8 cellular contexts compared by ENCODE assay signal in genomic region chr15:99755692-99756409, GRCh38. TPM values are rescaled to one million over a fixed set of nuclear protein-coding genes. Genes with fewer than 3 reads are reported as not detected.
DNase-seq lines count a peak whose midpoint lies in the region; ATAC-seq and TF ChIP-seq lines count a peak whose summit lies in the region.

No MANE protein-coding gene starts in this region.

- H3K4me3 Mint-ChIP-seq in nephron progenitor cell = no peak overlapping the region

- no peaks in the 10 kb centered on the region for H3K36me3 Mint-ChIP-seq in nephron progenitor cell (ENCODE audit: low read depth)

- peak; percentile 89 for ATAC-seq in GM19467 (IDR thresholded peaks at IDR 0.05; ENCODE audit: unreplicated experiment)
- ATAC-seq in HG03457 (IDR thresholded peaks at IDR 0.05; ENCODE audit: unreplicated experiment) = peak; percentile 79

- H3K4me1 Mint-ChIP-seq in nephron progenitor cell = no peaks in the 10 kb centered on the region

- peaks cover 13% of the 10 kb centered on the region for H3K27me3 Mint-ChIP-seq in nephron progenitor cell (ENCODE audit: low read depth, poor library complexity)

- TF ChIP-seq CTCF in fibroblast of mammary gland (conservative IDR thresholded peaks at IDR 0.05; ENCODE audit: control insufficient read depth, insufficient read depth, low read depth, low read length) (peak; percentile 89), nephron progenitor cell (IDR thresholded peaks at IDR 0.05) (peak; percentile 82)

- no peak overlapping the region for H3K27ac Mint-ChIP-seq in nephron progenitor cell

- no peaks in the 10 kb centered on the region for H3K9me3 Mint-ChIP-seq in nephron progenitor cell

- H3K4me3 ChIP-seq in fibroblast of mammary gland (ENCODE audit: control insufficient read depth, low read depth, low read length) = no peak overlapping the region

- DNase-seq in Daoy (ENCODE audit: low read depth) (peak; percentile 54), NCI-H526 (lab: John Stamatoyannopoulos, UW) (peak; percentile 47 to 80), fibroblast of mammary gland (ENCODE audit: low read depth) (peak; percentile 74), nephron progenitor cell (peak; percentile 49), NCI-H510A (lab: John Stamatoyannopoulos, UW) (no peak)
- DNase-seq in activated CD4-positive, alpha-beta T cell treated with anti-CD3 and anti-CD28 coated beads, Interleukin-2, amount 50 U/mL, for 24 hours (ENCODE audit: low read depth in 1 of 2, low spot score in 1 of 2) = peak; percentile 1 to 51

RNA-seq across cellular contexts. Expression of gene LYSMD4, which starts 22.6 kb away (rescaled TPM):
- 2.5 and 3.6 TPM in 2 replicates for total RNA-seq in Daoy (2014; rRNA removed; shearing (Covaris generic))
